12 cellular contexts compared by ENCODE assay signal in the genomic region with DNA sequence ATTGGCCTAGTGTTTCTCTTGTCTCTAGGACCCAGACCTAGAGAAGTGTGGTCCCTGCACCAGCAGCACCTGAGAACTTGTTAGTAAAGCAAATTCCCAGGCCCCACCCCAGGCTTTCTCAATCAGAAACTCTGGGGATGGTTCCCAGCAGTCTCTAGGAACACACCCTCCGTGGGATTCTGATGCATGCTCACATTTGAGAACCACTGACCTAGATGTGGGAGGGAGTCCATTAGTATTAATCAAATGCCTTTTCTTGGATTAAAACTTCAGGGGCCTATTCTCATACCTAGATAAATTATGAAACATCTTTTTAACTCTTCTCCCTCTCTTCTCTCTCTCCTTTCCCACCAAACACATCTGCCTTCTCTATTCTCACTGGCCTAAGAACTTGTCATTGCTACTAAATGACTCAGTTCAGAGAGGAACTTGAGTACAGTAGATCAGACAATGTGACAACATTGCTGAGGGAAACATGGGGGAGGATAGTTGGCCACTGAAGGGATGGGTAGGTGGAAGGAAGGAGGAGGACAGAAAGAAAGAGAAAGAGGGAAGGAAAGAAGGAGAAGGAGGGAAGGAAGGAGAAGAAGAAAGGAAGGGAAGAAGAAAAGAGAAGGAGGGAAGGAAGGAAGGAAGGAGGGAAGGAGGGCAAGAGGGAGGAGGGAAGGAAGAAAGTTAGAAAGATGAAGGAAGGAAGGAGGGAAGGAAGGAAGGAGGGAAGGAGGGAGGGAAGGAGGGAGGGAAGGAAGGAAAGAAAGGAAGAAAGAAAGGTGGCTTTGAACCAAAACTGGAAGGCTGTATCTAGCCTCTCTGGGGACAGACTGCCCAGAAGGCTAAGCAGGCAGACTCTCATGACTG.
A peak's percentile ranks its signal among the peaks of the same experiment; 100 is the strongest.
DNase-seq lines count a peak whose midpoint lies in the region; ATAC-seq and TF ChIP-seq lines count a peak whose summit lies in the region.
"Had no signal": no experiment of that assay in that cellular context is flagged by ENCODE, and none has a peak within 500 bp of the region (broad histone marks: within the 10 kb centered on the region; RNA-seq: fewer than 3 reads in every experiment).

No MANE protein-coding gene starts in this region.

- no peak overlapping the region for H3K4me2 ChIP-seq in mesenchymal stem cell (ENCODE audit: low read length, poor library complexity, severe bottlenecking)

- H2BK15ac ChIP-seq in mesenchymal stem cell (ENCODE audit: low read depth, poor library complexity, severe bottlenecking): no peak overlapping the region

- WGBS in mesenchymal stem cell: no CpG with 5 or more reads among the region's 1 CpG

- no peak for TF ChIP-seq CTCF in HFFc6 (IDR thresholded peaks at IDR 0.05)
- TF ChIP-seq CTCF in mesothelial cell of epicardium (IDR thresholded peaks at IDR 0.05; ENCODE audit: unreplicated experiment): no peak

- peaks cover 58 to 89% (median 74%) of the 10 kb centered on the region in 3 donors for H3K4me1 Mint-ChIP-seq in CD8-positive, alpha-beta memory T cell
- H3K4me1 Mint-ChIP-seq in HFFc6 (ENCODE audit: low read depth) (peaks cover 47% of the 10 kb centered on the region), mesothelial cell of epicardium (peaks cover 25% of the 10 kb centered on the region)
- H3K4me1 Mint-ChIP-seq in activated naive CD8-positive, alpha-beta T cell treated with anti-CD3 and anti-CD28 coated beads, Interleukin-2, amount 10 ng/mL, durations not matched to agents 7 days and 5 days: peaks cover 17% of the 10 kb centered on the region

- H2BK120ac ChIP-seq in mesenchymal stem cell (ENCODE audit: low read depth, low read length): no peak overlapping the region

- no peak for DNase-seq in CD8-positive, alpha-beta memory T cell
- DNase-seq in HFFc6 (no peak), mesenchymal stem cell (peak; percentile 22), mesothelial cell of epicardium (ENCODE audit: low spot score in 2 of 2, unreplicated experiment in 2 of 2) (no peak), NOMO-1 treated with DMSO at 0.1 percent for 48 hours (lab: John Stamatoyannopoulos, UW; ENCODE audit: unreplicated experiment) (no peak)
- DNase-seq in activated naive CD8-positive, alpha-beta T cell treated with anti-CD3 and anti-CD28 coated beads, Interleukin-2, amount 10 ng/mL, durations not matched to agents 7 days and 5 days: no peak
- DNase-seq: DMS 273 treated with DMSO at 0.1 percent for 48 hours, NCI-H2081, retina had no signal

- H2BK12ac ChIP-seq in mesenchymal stem cell (ENCODE audit: low read length in 2 of 2): no peak overlapping the region

- H2AK5ac ChIP-seq in mesenchymal stem cell (ENCODE audit: low read length, severe bottlenecking): no peak overlapping the region

- POLR2A ChIA-PET in CD8-positive, alpha-beta memory T cell (lab: Charles Lee): no interaction called here
- POLR2A ChIA-PET in activated naive CD8-positive, alpha-beta T cell treated with anti-CD3 and anti-CD28 coated beads, Interleukin-2, amount 10 ng/mL, durations not matched to agents 7 days and 5 days (lab: Charles Lee): no interaction called here

- H3K27ac ChIP-seq in CD8-positive, alpha-beta memory T cell (ENCODE audit: low read depth, low read length): no peak overlapping the region
- H3K27ac ChIP-seq in mesenchymal stem cell (ENCODE audit: low read length, poor library complexity, severe bottlenecking): no peak overlapping the region

- no peaks in the 10 kb centered on the region for H3K9me3 Mint-ChIP-seq in CD8-positive, alpha-beta memory T cell
- H3K9me3 Mint-ChIP-seq in HFFc6 (no peaks in the 10 kb centered on the region), mesothelial cell of epicardium (peaks cover 23% of the 10 kb centered on the region)
- H3K9me3 Mint-ChIP-seq in activated naive CD8-positive, alpha-beta T cell treated with anti-CD3 and anti-CD28 coated beads, Interleukin-2, amount 10 ng/mL, durations not matched to agents 7 days and 5 days: no peaks in the 10 kb centered on the region
- H3K9me3 Mint-ChIP-seq: IgD-negative memory B cell had no signal

- H3K36me3 Mint-ChIP-seq in CD8-positive, alpha-beta memory T cell: peaks cover 0 to 62% (median 10%) of the 10 kb centered on the region in 3 donors
- H3K36me3 Mint-ChIP-seq in HFFc6 (ENCODE audit: low read depth) (peaks cover 15% of the 10 kb centered on the region; the same call in 1 of the 2 replicates), mesothelial cell of epicardium (no peaks in the 10 kb centered on the region)
- peaks cover 33% of the 10 kb centered on the region for H3K36me3 Mint-ChIP-seq in activated naive CD8-positive, alpha-beta T cell treated with anti-CD3 and anti-CD28 coated beads, Interleukin-2, amount 10 ng/mL, durations not matched to agents 7 days and 5 days
- H3K36me3 Mint-ChIP-seq: IgD-negative memory B cell had no signal

- H3K23ac ChIP-seq in mesenchymal stem cell (ENCODE audit: low read length in 2 of 2): no peak overlapping the region

- H3K9me3 ChIP-seq in CD8-positive, alpha-beta memory T cell (ENCODE audit: low read length): no peaks in the 10 kb centered on the region
- no peaks in the 10 kb centered on the region for H3K9me3 ChIP-seq in mesenchymal stem cell (ENCODE audit: control insufficient read depth, low read length)

- CTCF ChIA-PET in CD8-positive, alpha-beta memory T cell (lab: Charles Lee): no interaction called here

- H3K4me3 ChIP-seq in CD8-positive, alpha-beta memory T cell (ENCODE audit: low read length): no peak overlapping the region
- H3K4me3 ChIP-seq in mesenchymal stem cell (ENCODE audit: insufficient read depth in 1 of 2, low read depth in 1 of 2, low read length in 2 of 2): no peak overlapping the region

- no peak overlapping the region for H2AFZ ChIP-seq in mesenchymal stem cell (ENCODE audit: low read depth, low read length)

- ATAC-seq in activated naive CD8-positive, alpha-beta T cell treated with anti-CD3 and anti-CD28 coated beads, Interleukin-2, amount 10 ng/mL, durations not matched to agents 7 days and 5 days (ENCODE audit: low read depth): no peak
- ATAC-seq in HG03139 (IDR thresholded peaks at IDR 0.05; ENCODE audit: unreplicated experiment) (no peak), GM18858 (IDR thresholded peaks at IDR 0.05; ENCODE audit: unreplicated experiment) (no peak)

- no peak overlapping the region for H3K4ac ChIP-seq in mesenchymal stem cell (ENCODE audit: low read depth in 1 of 2, low read length in 2 of 2)

- no peaks in the 10 kb centered on the region for H3K27me3 ChIP-seq in CD8-positive, alpha-beta memory T cell (ENCODE audit: insufficient read depth, low read length, poor library complexity, severe bottlenecking)
- H3K27me3 ChIP-seq in mesenchymal stem cell (ENCODE audit: control insufficient read depth in 1 of 2, insufficient read depth in 1 of 2, low read length in 2 of 2): no peaks in the 10 kb centered on the region

- H3K27me3 Mint-ChIP-seq in CD8-positive, alpha-beta memory T cell: no peaks in the 10 kb centered on the region
- H3K27me3 Mint-ChIP-seq in HFFc6 (ENCODE audit: insufficient read depth) (no peaks in the 10 kb centered on the region; the same call in 1 of the 2 replicates), mesothelial cell of epicardium (ENCODE audit: low read depth) (no peaks in the 10 kb centered on the region)
- H3K27me3 Mint-ChIP-seq in activated naive CD8-positive, alpha-beta T cell treated with anti-CD3 and anti-CD28 coated beads, Interleukin-2, amount 10 ng/mL, durations not matched to agents 7 days and 5 days: no peaks in the 10 kb centered on the region

- no peak overlapping the region for H4K91ac ChIP-seq in mesenchymal stem cell (ENCODE audit: low read length)

- H3K9ac ChIP-seq in mesenchymal stem cell (ENCODE audit: low read length): no peak overlapping the region

- H2BK5ac ChIP-seq in mesenchymal stem cell (ENCODE audit: low read depth, low read length, poor library complexity, severe bottlenecking): no peak overlapping the region

- H3K4me1 ChIP-seq in CD8-positive, alpha-beta memory T cell (ENCODE audit: insufficient read depth, low read length): peaks cover 16% of the 10 kb centered on the region
- H3K4me1 ChIP-seq in mesenchymal stem cell (ENCODE audit: control insufficient read depth, insufficient read depth, low read depth, low read length): no peaks in the 10 kb centered on the region

- H3K36me3 ChIP-seq in CD8-positive, alpha-beta memory T cell (ENCODE audit: insufficient read depth, low read length): no peaks in the 10 kb centered on the region
- peaks cover 0 to 13% of the 10 kb centered on the region in 2 experiments for H3K36me3 ChIP-seq in mesenchymal stem cell (ENCODE audit: control insufficient read depth in 1 of 2, insufficient read depth in 2 of 2, low read depth in 1 of 2, low read length in 2 of 2)

- H3K14ac ChIP-seq in mesenchymal stem cell (ENCODE audit: low read length in 2 of 2): no peak overlapping the region

- peak overlapping the region; percentile 6 to 86 (median 48) for H3K27ac Mint-ChIP-seq in CD8-positive, alpha-beta memory T cell
- H3K27ac Mint-ChIP-seq in HFFc6: peak overlapping the region; percentile 86
- H3K27ac Mint-ChIP-seq in activated naive CD8-positive, alpha-beta T cell treated with anti-CD3 and anti-CD28 coated beads, Interleukin-2, amount 10 ng/mL, durations not matched to agents 7 days and 5 days: peak overlapping the region; percentile 7
- H3K27ac Mint-ChIP-seq in mesothelial cell of epicardium: no peak overlapping the region

- peak overlapping the region in 1 of 2 experiments; percentile 24 for H3K18ac ChIP-seq in mesenchymal stem cell (ENCODE audit: low read depth in 1 of 2, low read length in 2 of 2)

- H3K4me3 Mint-ChIP-seq in CD8-positive, alpha-beta memory T cell: peak overlapping the region in 1 of 7 donors; percentile 1
- H3K4me3 Mint-ChIP-seq in HFFc6 (no peak overlapping the region; the same call in 1 of the 2 replicates), mesothelial cell of epicardium (no peak overlapping the region)
- H3K4me3 Mint-ChIP-seq in activated naive CD8-positive, alpha-beta T cell treated with anti-CD3 and anti-CD28 coated beads, Interleukin-2, amount 10 ng/mL, durations not matched to agents 7 days and 5 days: no peak overlapping the region
- H3K4me3 Mint-ChIP-seq: IgD-negative memory B cell had no signal

- H3K79me1 ChIP-seq in mesenchymal stem cell (replicated peaks; ENCODE audit: low read length, poor library complexity, severe bottlenecking): peaks cover 10% of the 10 kb centered on the region

- no peak overlapping the region for H4K8ac ChIP-seq in mesenchymal stem cell (ENCODE audit: low read length)
